In genomic region chr7:139595806-139596205, GRCh38 we compare ENCODE assay signal across 11 cellular contexts.
DNase-seq lines count a peak whose midpoint lies in the region; ATAC-seq and TF ChIP-seq lines count a peak whose summit lies in the region.
"Had no signal": no experiment of that assay in that cellular context is flagged by ENCODE, and none has a peak within 500 bp of the region (broad histone marks: within the 10 kb centered on the region; RNA-seq: fewer than 3 reads in every experiment).

No MANE protein-coding gene starts in this region.

- H3K9me3 ChIP-seq in right atrium auricular region: no peaks in the 10 kb centered on the region
- no peaks in the 10 kb centered on the region for H3K9me3 ChIP-seq in neuronal stem cell (replicated peaks in 1 of 2; ENCODE audit: control insufficient read depth in 2 of 2, insufficient read depth in 1 of 2, low read depth in 1 of 2, low read length in 2 of 2)
- H3K9me3 ChIP-seq in testis: no peaks in the 10 kb centered on the region
- H3K9me3 ChIP-seq: HAP-1 had no signal

- H2AK5ac ChIP-seq in neuronal stem cell (ENCODE audit: low read depth, low read length): no peak overlapping the region

- H2AFZ ChIP-seq in neuronal stem cell (ENCODE audit: low read length): no peak overlapping the region

- H3K9ac ChIP-seq in neuronal stem cell (ENCODE audit: low read depth, low read length, poor library complexity): no peak overlapping the region

- no peaks in the 10 kb centered on the region for H3K79me1 ChIP-seq in neuronal stem cell (ENCODE audit: low read depth, low read length)

- H3K4ac ChIP-seq in neuronal stem cell (ENCODE audit: low read length): no peak overlapping the region

- no peak overlapping the region for H3K18ac ChIP-seq in neuronal stem cell (ENCODE audit: low read length)

- no peak overlapping the region for H2BK120ac ChIP-seq in neuronal stem cell (ENCODE audit: low read depth, low read length)

- no peak overlapping the region for H4K8ac ChIP-seq in neuronal stem cell (ENCODE audit: low read depth, low read length)

- intact Hi-C loops in left ventricle myocardium superior (cut with micrococcal nuclease) (no loop called here), dorsolateral prefrontal cortex (cut with DNase I) (no loop called here), testis (cut with DNase I; ENCODE audit: low total_unique reads) (no loop called here)

- TF ChIP-seq CTCF in right atrium auricular region (IDR thresholded peaks at IDR 0.05) (no peak), dorsolateral prefrontal cortex (IDR thresholded peaks at IDR 0.05 in 54 of 56, conservative IDR thresholded peaks at IDR 0.05 in 2 of 56; ENCODE audit: low read depth in 1 of 56, partially characterized antibody in 56 of 56) (no peak), testis (IDR thresholded peaks at IDR 0.05) (no peak)

- no peaks in the 10 kb centered on the region for H3K4me1 ChIP-seq in right atrium auricular region
- H3K4me1 ChIP-seq in neuronal stem cell (ENCODE audit: control insufficient read depth in 2 of 2, insufficient read depth in 1 of 2, low read depth in 1 of 2, low read length in 2 of 2): no peaks in the 10 kb centered on the region
- no peaks in the 10 kb centered on the region for H3K4me1 ChIP-seq in testis
- H3K4me1 ChIP-seq: HAP-1 had no signal

- no peak overlapping the region for H2BK15ac ChIP-seq in neuronal stem cell (ENCODE audit: low read length)

- H3K4me3 ChIP-seq in right atrium auricular region (no peak overlapping the region), dorsolateral prefrontal cortex (no peak overlapping the region), neuronal stem cell (ENCODE audit: low read length in 2 of 2) (no peak overlapping the region), testis (no peak overlapping the region)
- H3K4me3 ChIP-seq: HAP-1 had no signal

- no CpG with 5 or more reads among the region's 5 CpGs for WGBS in neuronal stem cell (ENCODE audit: extremely low coverage in 2 of 2, insufficient read length in 2 of 2, insufficient replicate concordance in 1 of 2), 2 donors
- 72 to 83% methylated on average over 5 of the region's 5 CpGs for WGBS in testis, 2 donors

- DNase-seq in right atrium auricular region (ENCODE audit: low spot score) (peak; percentile 36), left ventricle myocardium superior (no peak), dorsolateral prefrontal cortex (no peak), neuronal stem cell (ENCODE audit: low spot score) (no peak), testis (peak; percentile 13), NCI-H510A treated with DMSO at 0.1 percent for 48 hours (lab: John Stamatoyannopoulos, UW) (no peak)
- DNase-seq: Calu3; CD4-positive, alpha-beta T cell; DMS 273 treated with DMSO at 0.1 percent for 48 hours had no signal

- no peak overlapping the region for H3K14ac ChIP-seq in neuronal stem cell (ENCODE audit: low read length)

- ATAC-seq in left ventricle myocardium superior: no peak
- ATAC-seq in GM19324 (IDR thresholded peaks at IDR 0.05; ENCODE audit: low FRiP score, unreplicated experiment): no peak

- H3K23ac ChIP-seq in neuronal stem cell (ENCODE audit: low read depth, low read length, poor library complexity): peak overlapping the region; percentile 68

- H4K91ac ChIP-seq in neuronal stem cell (ENCODE audit: low read depth, low read length, poor library complexity): no peak overlapping the region

- H3K36me3 ChIP-seq in right atrium auricular region: peaks cover 90% of the 10 kb centered on the region
- H3K36me3 ChIP-seq in neuronal stem cell (replicated peaks in 1 of 2; ENCODE audit: control insufficient read depth in 2 of 2, insufficient read depth in 2 of 2, low read length in 2 of 2): peaks cover 37 to 99% of the 10 kb centered on the region in 2 donors
- H3K36me3 ChIP-seq in testis (ENCODE audit: low read depth, missing control alignments): no peaks in the 10 kb centered on the region

- no peak overlapping the region for H3K27ac ChIP-seq in right atrium auricular region
- H3K27ac ChIP-seq in dorsolateral prefrontal cortex: peak overlapping the region in 49 of 59 donors; percentile 1 to 86 (median 69)
- H3K27ac ChIP-seq in neuronal stem cell (replicated peaks; ENCODE audit: low read length): no peak overlapping the region
- no peak overlapping the region for H3K27ac ChIP-seq in testis

- no peak overlapping the region for H3K4me2 ChIP-seq in neuronal stem cell (ENCODE audit: insufficient read depth, low read length, poor library complexity, severe bottlenecking)

- TF ChIP-seq POLR2A in testis (IDR thresholded peaks at IDR 0.05): no peak

- H2BK12ac ChIP-seq in neuronal stem cell (ENCODE audit: low read length): no peak overlapping the region

- H2BK5ac ChIP-seq in neuronal stem cell (ENCODE audit: low read length): no peak overlapping the region

- H3K27me3 ChIP-seq in right atrium auricular region: no peaks in the 10 kb centered on the region
- no peaks in the 10 kb centered on the region for H3K27me3 ChIP-seq in dorsolateral prefrontal cortex
- H3K27me3 ChIP-seq in neuronal stem cell (ENCODE audit: control insufficient read depth in 3 of 3, insufficient read depth in 3 of 3, low read depth in 1 of 3, low read length in 3 of 3): no peaks in the 10 kb centered on the region
- H3K27me3 ChIP-seq in testis: no peaks in the 10 kb centered on the region

Comparison
In these comparisons a context has a peak if more than half of its experiments do, and no peak if none do; other contexts are left out.
1. DNase-seq: peak in right atrium auricular region (single experiment) and testis (single experiment); none in left ventricle myocardium superior (single experiment), dorsolateral prefrontal cortex (0 of 10), neuronal stem cell (single experiment) and NCI-H510A treated with DMSO at 0.1 percent for 48 hours (single experiment).
2. H3K27ac ChIP-seq: peak in dorsolateral prefrontal cortex (49 of 59); none in right atrium auricular region (0 of 2), neuronal stem cell (single experiment) and testis (0 of 2).